ENCODE assay signal across 37 cellular contexts in genomic region chr6:62746968-62747367, GRCh38.
DNase-seq lines count a peak whose midpoint lies in the region; ATAC-seq, FAIRE-seq and TF ChIP-seq lines count a peak whose summit lies in the region.
"Had no signal": no experiment of that assay in that cellular context is flagged by ENCODE, and none has a peak within 500 bp of the region (broad histone marks: within the 10 kb centered on the region; RNA-seq: fewer than 3 reads in every experiment).

No MANE protein-coding gene starts in this region.

- no peaks in the 10 kb centered on the region for H4K20me1 ChIP-seq in HepG2 (ENCODE audit: insufficient read depth, low read length)
- H4K20me1 ChIP-seq in H1 (replicated peaks in 1 of 2; ENCODE audit: control insufficient read depth in 1 of 2, insufficient read depth in 2 of 2, low read length in 2 of 2), result no peaks in the 10 kb centered on the region

- H3K27me3 ChIP-seq in HepG2 (ENCODE audit: control insufficient read depth in 1 of 2, insufficient read depth in 2 of 2, low read length in 2 of 2), result no peaks in the 10 kb centered on the region
- H3K27me3 ChIP-seq in right lobe of liver, result no peaks in the 10 kb centered on the region
- no peaks in the 10 kb centered on the region; a peak in 1 of 7 replicates for H3K27me3 ChIP-seq in H1 (replicated peaks in 1 of 4; ENCODE audit: control insufficient read depth in 3 of 4, extremely low read depth in 1 of 4, insufficient read depth in 3 of 4, low read length in 3 of 4)
- no peaks in the 10 kb centered on the region for H3K27me3 ChIP-seq in mesendoderm (ENCODE audit: insufficient read depth, low read length, poor library complexity)
- H3K27me3 ChIP-seq: ascending aorta, cardiac muscle cell, heart right ventricle, testis had no signal

- no peak overlapping the region for H3K18ac ChIP-seq in H1 (ENCODE audit: extremely low read depth, low read length)
- no peak overlapping the region for H3K18ac ChIP-seq in mesendoderm (ENCODE audit: low read length)

- no peak overlapping the region for H2AFZ ChIP-seq in HepG2 (ENCODE audit: low read length)
- 0 out of 2 replicates have a peak overlapping the region, but pooled peaks have one; percentile 29 for H2AFZ ChIP-seq in H1 (ENCODE audit: low read length)
- H2AFZ ChIP-seq: PC-9 had no signal

- no peak overlapping the region for H2BK12ac ChIP-seq in H1 (ENCODE audit: low read depth, low read length)

- H3K4me2 ChIP-seq in HepG2 (ENCODE audit: low read depth, low read length) (no peak overlapping the region), H1 (ENCODE audit: insufficient read depth in 1 of 2, low read depth in 2 of 2, low read length in 2 of 2) (no peak overlapping the region), mesendoderm (ENCODE audit: low read length) (no peak overlapping the region)
- H3K4me2 ChIP-seq: A549, PC-9 had no signal

- H3K4me3 ChIP-seq in HepG2 (replicated peaks in 1 of 3; ENCODE audit: insufficient read depth in 1 of 3, low read depth in 2 of 3, low read length in 3 of 3), result no peak overlapping the region
- H3K4me3 ChIP-seq in right lobe of liver, result no peak overlapping the region
- H3K4me3 ChIP-seq in H1 (ENCODE audit: extremely low read depth in 1 of 4, insufficient read depth in 2 of 4, low read depth in 3 of 4, low read length in 4 of 4), result no peak overlapping the region
- no peak overlapping the region for H3K4me3 ChIP-seq in mesendoderm (ENCODE audit: low read length)
- H3K4me3 ChIP-seq: A549, ascending aorta, cardiac muscle cell, heart right ventricle, lower lobe of right lung, mucosa of descending colon, PC-9, SK-N-MC, testis had no signal

- TF ChIP-seq RAD21 in HepG2 (CRISPR knock-in tag; IDR thresholded peaks at IDR 0.05) (no peak), H1 (IDR thresholded peaks at IDR 0.05 in 1 of 2, conservative IDR thresholded peaks at IDR 0.05 in 1 of 2; ENCODE audit: low read depth in 2 of 2, low read length in 2 of 2) (peak in 1 of 2 experiments; percentile 32; a peak in 1 of 4 replicates)

- intact Hi-C loops in HepG2 (cut with micrococcal nuclease; ENCODE audit: unreplicated experiment) (no loop called here), right lobe of liver (cut with DNase I) (no loop called here)

- no peaks in the 10 kb centered on the region for H3K79me1 ChIP-seq in H1 (ENCODE audit: low read depth, low read length)
- no peaks in the 10 kb centered on the region for H3K79me1 ChIP-seq in mesendoderm (ENCODE audit: low read length)

- BruUV-seq in HepG2 (replicated peaks; lab: Mats Ljungman, UMichigan), result no TSS peak

- H3K23me2 ChIP-seq in H1 (ENCODE audit: low read depth, low read length), result no peaks in the 10 kb centered on the region

- H3K4me1 ChIP-seq in HepG2 (ENCODE audit: insufficient read depth, low read length) (peaks cover 6% of the 10 kb centered on the region; the same call in 1 of the 2 replicates), right lobe of liver (no peaks in the 10 kb centered on the region), H1 (replicated peaks in 1 of 4; ENCODE audit: control insufficient read depth in 3 of 4, insufficient read depth in 4 of 4, low read length in 3 of 4) (no peaks in the 10 kb centered on the region; a peak in 2 of 7 replicates), mesendoderm (ENCODE audit: control insufficient read depth, low read depth, low read length) (no peaks in the 10 kb centered on the region)
- H3K4me1 ChIP-seq: A549, ascending aorta, heart right ventricle, lower lobe of right lung, testis had no signal

- no peak overlapping the region for H4K5ac ChIP-seq in H1 (ENCODE audit: insufficient read length, low read depth, low read length)
- H4K5ac ChIP-seq in mesendoderm (ENCODE audit: low read length), result no peak overlapping the region

- no peak for DNase-seq in HepG2 (ENCODE audit: low spot score)
- no peak for DNase-seq in right lobe of liver
- DNase-seq in H1 (ENCODE audit: low read depth in 1 of 2, low spot score in 2 of 2), result no peak
- peak; percentile 11 for DNase-seq in mesendoderm
- no peak for DNase-seq in NCI-H2227 treated with DMSO at 0.1 percent for 48 hours (lab: John Stamatoyannopoulos, UW)
- no peak for DNase-seq in GM12892 (ENCODE audit: insufficient read length)
- no peak for DNase-seq in NCI-H510A treated with DMSO at 0.1 percent for 48 hours (lab: John Stamatoyannopoulos, UW)
- DNase-seq: activated B cell treated with CpG ODN at 0.5 μM for 24 hours; activated CD4-positive, alpha-beta T cell treated with anti-CD3 and anti-CD28 coated beads, Interleukin-2, amount 10 ng/mL, durations not matched to agents 7 days and 5 days; activated effector memory CD4-positive, alpha-beta T cell treated with anti-CD3 and anti-CD28 coated beads, Interleukin-2, amount 50 U/mL, for 16 hours; activated naive CD8-positive, alpha-beta T cell treated with anti-CD3 and anti-CD28 coated beads for 36 hours; activated T-cell treated with anti-CD3 and anti-CD28 coated beads, Interleukin-2, amount 50 U/mL, for 1 hour; Calu3; CD4-positive, CD25-positive, alpha-beta regulatory T cell; GOT3; heart right ventricle; Kasumi-1; kidney glomerular epithelial cell; lower lobe of right lung; mucosa of descending colon; MV-4-11; natural killer cell; NCI-H1436; NCI-H2081; NCI-H446; occipital lobe; PC-9; stimulated activated naive B cell treated with anti-CD40 and anti-IgM and Interleukin-4, amounts not matched to agents 10 μg/mL and 1 μg/mL and 100 μg/mL, for 72 hours; testis had no signal

- TF ChIP-seq CTCF in HepG2 (CRISPR knock-in tag; IDR thresholded peaks at IDR 0.05) (no peak), right lobe of liver (IDR thresholded peaks at IDR 0.05) (no peak), H1 (IDR thresholded peaks at IDR 0.05; ENCODE audit: control extremely low read depth in 1 of 3, insufficient read depth in 1 of 3, low read depth in 1 of 3, low read length in 3 of 3) (no peak)

- H2BK120ac ChIP-seq in H1 (replicated peaks; ENCODE audit: low read depth, low read length) (no peak overlapping the region), mesendoderm (ENCODE audit: low read depth, low read length) (no peak overlapping the region)

- no peak overlapping the region for H3K23ac ChIP-seq in H1 (ENCODE audit: insufficient read length)
- no peak overlapping the region for H3K23ac ChIP-seq in mesendoderm (ENCODE audit: low read length)

- ATAC-seq in HepG2, result no peak; the same call in 2 of the 3 replicates
- no peak for ATAC-seq in right lobe of liver
- no peak for ATAC-seq in HG03457 (IDR thresholded peaks at IDR 0.05; ENCODE audit: unreplicated experiment)
- ATAC-seq: A549; esophagus mucosa; heart right ventricle; lower lobe of right lung; mucosa of descending colon; natural killer cell; stimulated activated naive B cell treated with anti-CD40 and anti-IgM and Interleukin-4, amounts not matched to agents 10 μg/mL and 1 μg/mL and 100 μg/mL, for 72 hours had no signal

- H3K4ac ChIP-seq in H1 (replicated peaks; ENCODE audit: insufficient read length, low read depth, low read length) (no peak overlapping the region), mesendoderm (ENCODE audit: low read depth, low read length) (no peak overlapping the region)

- H3K79me2 ChIP-seq in HepG2 (ENCODE audit: insufficient read depth, low read length), result no peaks in the 10 kb centered on the region
- no peaks in the 10 kb centered on the region for H3K79me2 ChIP-seq in H1 (ENCODE audit: control insufficient read depth in 1 of 2, insufficient read depth in 2 of 2, low read length in 2 of 2)
- no peaks in the 10 kb centered on the region for H3K79me2 ChIP-seq in mesendoderm (ENCODE audit: control insufficient read depth, insufficient read depth, low read length)

- H3K9me3 ChIP-seq in HepG2 (ENCODE audit: low read length) (no peaks in the 10 kb centered on the region), right lobe of liver (no peaks in the 10 kb centered on the region), H1 (ENCODE audit: insufficient read depth in 2 of 2, low read depth in 1 of 2, low read length in 1 of 2) (no peaks in the 10 kb centered on the region)
- H3K9me3 ChIP-seq: A549, ascending aorta, lower lobe of right lung, mucosa of descending colon, testis had no signal

- CTCF ChIA-PET in HepG2 (lab: Yijun Ruan, JAX; ENCODE audit: low intra/inter-chr PET ratio, low total read pairs) (no interaction called here), H1 (lab: Charles Lee; ENCODE audit: partially characterized antibody) (no interaction called here)

- WGBS in HepG2 (ENCODE audit: low lambda C conversion rate), result 0% methylated on average over 1 of the region's 1 CpG
- WGBS in right lobe of liver (ENCODE audit: insufficient coverage, low coverage, low lambda C conversion rate, missing lambda C conversion rate), result 50% methylated on average over 1 of the region's 1 CpG
- WGBS in H1 (ENCODE audit: extremely low coverage in 1 of 2, insufficient coverage in 1 of 2, insufficient read length in 1 of 2, insufficient replicate concordance in 2 of 2, low coverage in 1 of 2, low lambda C conversion rate in 2 of 2, missing lambda C conversion rate in 1 of 2), 2 experiments, result 94% methylated on average over 1 of the region's 1 CpG; no CpG with 5 or more reads in 1 of the 2 experiments
- no CpG with 5 or more reads among the region's 1 CpG for WGBS in mesendoderm (ENCODE audit: extremely low coverage, insufficient coverage, low lambda C conversion rate)

- H2BK15ac ChIP-seq in H1 (ENCODE audit: low read length) (no peak overlapping the region), mesendoderm (replicated peaks; ENCODE audit: low read depth) (no peak overlapping the region)

- TF ChIP-seq EP300 in HepG2 (IDR thresholded peaks at IDR 0.05; ENCODE audit: low read depth in 2 of 2, low read length in 2 of 2) (no peak), HepG2 (CRISPR knock-in tag; IDR thresholded peaks at IDR 0.05; ENCODE audit: borderline replicate concordance) (no peak), H1 (IDR thresholded peaks at IDR 0.05; ENCODE audit: borderline replicate concordance in 1 of 2, low read depth in 2 of 2, low read length in 2 of 2) (no peak)

- H3K36me3 ChIP-seq in HepG2 (replicated peaks in 1 of 2; ENCODE audit: control insufficient read depth in 1 of 2, insufficient read depth in 2 of 2, low read length in 2 of 2), result no peaks in the 10 kb centered on the region
- H3K36me3 ChIP-seq in right lobe of liver, result no peaks in the 10 kb centered on the region
- no peaks in the 10 kb centered on the region for H3K36me3 ChIP-seq in H1 (ENCODE audit: control insufficient read depth in 2 of 4, insufficient read depth in 4 of 4, low read length in 3 of 4)
- no peaks in the 10 kb centered on the region for H3K36me3 ChIP-seq in mesendoderm (ENCODE audit: control insufficient read depth, insufficient read depth, low read length)
- H3K36me3 ChIP-seq: ascending aorta, cardiac muscle cell, heart right ventricle, lower lobe of right lung had no signal

- H3K14ac ChIP-seq in H1 (ENCODE audit: insufficient read length), result no peak overlapping the region

- POLR2A ChIA-PET in HepG2 (lab: Yijun Ruan, JAX) (no interaction called here), H1 (lab: Charles Lee; ENCODE audit: partially characterized antibody) (no interaction called here)

- H3K27ac ChIP-seq in HepG2 (ENCODE audit: extremely low read length, insufficient read depth, low read length), result no peak overlapping the region
- H3K27ac ChIP-seq in right lobe of liver, result no peak overlapping the region
- H3K27ac ChIP-seq in H1 (ENCODE audit: low read depth, low read length), result no peak overlapping the region
- H3K27ac ChIP-seq in mesendoderm (ENCODE audit: low read depth, low read length), result no peak overlapping the region
- H3K27ac ChIP-seq: A549, ascending aorta, cardiac muscle cell, heart right ventricle, lower lobe of right lung, PC-9, SK-N-MC, testis had no signal

- H4K8ac ChIP-seq in H1 (ENCODE audit: extremely low read depth, insufficient read depth, low read length) (no peak overlapping the region), mesendoderm (ENCODE audit: low read depth, low read length) (no peak overlapping the region)

- H3K56ac ChIP-seq in H1 (replicated peaks; ENCODE audit: insufficient read length, low read depth, low read length) (no peak overlapping the region), mesendoderm (ENCODE audit: low read length) (no peak overlapping the region)

- H3K9ac ChIP-seq in HepG2 (ENCODE audit: insufficient read depth, low read depth, low read length) (no peak overlapping the region), H1 (replicated peaks in 1 of 4; ENCODE audit: extremely low read depth in 1 of 4, low read depth in 3 of 4, low read length in 3 of 4) (no peak overlapping the region), mesendoderm (ENCODE audit: low read length) (no peak overlapping the region)

- TF ChIP-seq POLR2A in HepG2 (IDR thresholded peaks at IDR 0.05; ENCODE audit: insufficient read depth in 1 of 2, low read depth in 2 of 2, low read length in 2 of 2), result no peak
- no peak for TF ChIP-seq POLR2A in right lobe of liver (IDR thresholded peaks at IDR 0.05)
- no peak for TF ChIP-seq POLR2A in H1 (IDR thresholded peaks at IDR 0.05; ENCODE audit: control extremely low read depth in 1 of 2, low read depth in 2 of 2, low read length in 2 of 2)
- no peak for TF ChIP-seq POLR2A in GM12892 (IDR thresholded peaks at IDR 0.05; ENCODE audit: low read depth, low read length)

- H4K91ac ChIP-seq in H1 (replicated peaks; ENCODE audit: insufficient read length, low read length), result no peak overlapping the region

- H2BK5ac ChIP-seq in H1 (ENCODE audit: low read depth, low read length) (no peak overlapping the region), mesendoderm (ENCODE audit: low read length) (no peak overlapping the region)

- H2AK5ac ChIP-seq in H1 (ENCODE audit: low read depth, low read length) (no peak overlapping the region), mesendoderm (ENCODE audit: low read length) (no peak overlapping the region)

- in situ Hi-C loops in HepG2 (cut with HindIII; ENCODE audit: extremely low pct_ligation_motif_present, low pct_unique_long_range_greater_than_20kb), result no loop called here

- no peak overlapping the region for H2BK20ac ChIP-seq in H1 (ENCODE audit: low read length)

- FAIRE-seq in HepG2 (lab: Jason Lieb, UNC) (no peak), H1 (lab: Jason Lieb, UNC) (peak; percentile 24), GM12892 (lab: Jason Lieb, UNC) (no peak)
- FAIRE-seq: A549, GM18507, GM19239 had no signal
